Comparison of ENCODE assay signal across 19 cellular contexts in the genomic region with DNA sequence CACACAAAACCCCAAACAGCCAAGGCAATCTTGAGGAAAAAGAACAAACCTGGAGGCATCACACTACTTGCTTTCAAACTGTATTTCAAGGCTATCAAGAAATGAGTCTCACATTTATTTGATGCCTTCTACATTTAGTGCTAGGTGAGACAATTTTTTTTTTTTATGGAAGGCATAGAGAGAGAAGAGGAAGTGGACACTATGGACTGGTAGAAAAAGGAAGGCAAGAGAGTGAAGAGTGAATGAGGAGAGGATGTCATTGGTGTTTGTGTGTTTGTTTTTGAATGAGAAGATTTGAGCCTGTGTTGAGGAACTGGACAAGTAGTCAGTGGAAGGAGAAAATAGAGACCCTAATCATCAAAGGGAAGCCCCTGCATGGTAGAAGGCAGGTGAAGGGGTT.
"Had no signal": no experiment of that assay in that cellular context is flagged by ENCODE, and none has a peak within 500 bp of the region (broad histone marks: within the 10 kb centered on the region; RNA-seq: fewer than 3 reads in every experiment).

No MANE protein-coding gene starts in this region.

- H3K27ac Mint-ChIP-seq: activated CD4-positive, alpha-beta memory T cell treated with anti-CD3 and anti-CD28 coated beads for 36 hours; activated T-cell treated with anti-CD3 and anti-CD28 coated beads, Interleukin-2, amount 50 U/mL, for 24 hours; activated T-helper 2 cell treated with anti-CD3 and anti-CD28 coated beads, Interferon-gamma antibody, Interleukin-2, Interleukin-4, amounts not matched to agents 10 μg/mL and 5 μg/mL and 100 μg/mL, durations not matched to agents 14 hours and 24 hours and 36 hours; naive B cell; stimulated activated memory B cell treated with anti-CD40 and anti-IgM and Interleukin-4, amounts not matched to agents 10 μg/mL and 1 μg/mL and 100 μg/mL, for 72 hours; WTC11 had no signal

- H3K36me3 ChIP-seq: brain microvascular endothelial cell, spleen, upper lobe of right lung had no signal

- H3K9me3 Mint-ChIP-seq: activated CD4-positive, alpha-beta memory T cell treated with anti-CD3 and anti-CD28 coated beads for 36 hours; activated T-cell treated with anti-CD3 and anti-CD28 coated beads, Interleukin-2, amount 50 U/mL, for 24 hours; activated T-helper 2 cell treated with anti-CD3 and anti-CD28 coated beads, Interferon-gamma antibody, Interleukin-2, Interleukin-4, amounts not matched to agents 10 μg/mL and 5 μg/mL and 100 μg/mL, durations not matched to agents 14 hours and 24 hours and 36 hours had no signal

- ATAC-seq: stimulated activated memory B cell treated with anti-CD40 and anti-IgM and Interleukin-4, amounts not matched to agents 10 μg/mL and 1 μg/mL and 100 μg/mL, for 72 hours; upper lobe of right lung; WTC11 had no signal

- H3K4me3 ChIP-seq: spleen, testis, upper lobe of right lung had no signal

- H3K9me3 ChIP-seq: spleen, testis, upper lobe of right lung had no signal

- H3K4me1 Mint-ChIP-seq: naive B cell; stimulated activated memory B cell treated with anti-CD40 and anti-IgM and Interleukin-4, amounts not matched to agents 10 μg/mL and 1 μg/mL and 100 μg/mL, for 72 hours; WTC11 had no signal

- DNase-seq: activated CD4-positive, alpha-beta memory T cell treated with anti-CD3 and anti-CD28 coated beads for 36 hours; activated CD4-positive, alpha-beta T cell treated with anti-CD3 and anti-CD28 coated beads for 4 hours; activated naive CD4-positive, alpha-beta T cell treated with Interleukin-2 at 50 U/mL for 16 hours; activated T-cell treated with anti-CD3 and anti-CD28 coated beads, Interleukin-2, amount 50 U/mL, for 24 hours; anterior cingulate cortex; brain microvascular endothelial cell; central memory CD4-positive, alpha-beta T cell; erythroblast; foreskin melanocyte; kidney; left ventricle myocardium superior; naive B cell; spleen; stimulated activated CD4-positive, alpha-beta T cell treated with anti-CD3 and anti-CD28 coated beads, Interleukin-4, amount 100 ng/mL, for 4 hours; testis; upper lobe of right lung had no signal

- H3K4me1 ChIP-seq: testis had no signal

- H3K36me3 Mint-ChIP-seq: activated CD4-positive, alpha-beta memory T cell treated with anti-CD3 and anti-CD28 coated beads for 36 hours; naive B cell; stimulated activated memory B cell treated with anti-CD40 and anti-IgM and Interleukin-4, amounts not matched to agents 10 μg/mL and 1 μg/mL and 100 μg/mL, for 72 hours; WTC11 had no signal

- H3K4me3 Mint-ChIP-seq: activated CD4-positive, alpha-beta memory T cell treated with anti-CD3 and anti-CD28 coated beads for 36 hours; activated T-cell treated with anti-CD3 and anti-CD28 coated beads, Interleukin-2, amount 50 U/mL, for 24 hours; naive B cell; stimulated activated memory B cell treated with anti-CD40 and anti-IgM and Interleukin-4, amounts not matched to agents 10 μg/mL and 1 μg/mL and 100 μg/mL, for 72 hours; WTC11 had no signal

- H3K27me3 ChIP-seq: brain microvascular endothelial cell, spleen, testis, upper lobe of right lung had no signal

- H3K27me3 Mint-ChIP-seq: activated CD4-positive, alpha-beta memory T cell treated with anti-CD3 and anti-CD28 coated beads for 36 hours; activated T-cell treated with anti-CD3 and anti-CD28 coated beads, Interleukin-2, amount 50 U/mL, for 24 hours; stimulated activated memory B cell treated with anti-CD40 and anti-IgM and Interleukin-4, amounts not matched to agents 10 μg/mL and 1 μg/mL and 100 μg/mL, for 72 hours had no signal

- H3K27ac ChIP-seq: brain microvascular endothelial cell, spleen, testis, upper lobe of right lung had no signal
